ENCODE assay signal across 8 cellular contexts in the genomic region with DNA sequence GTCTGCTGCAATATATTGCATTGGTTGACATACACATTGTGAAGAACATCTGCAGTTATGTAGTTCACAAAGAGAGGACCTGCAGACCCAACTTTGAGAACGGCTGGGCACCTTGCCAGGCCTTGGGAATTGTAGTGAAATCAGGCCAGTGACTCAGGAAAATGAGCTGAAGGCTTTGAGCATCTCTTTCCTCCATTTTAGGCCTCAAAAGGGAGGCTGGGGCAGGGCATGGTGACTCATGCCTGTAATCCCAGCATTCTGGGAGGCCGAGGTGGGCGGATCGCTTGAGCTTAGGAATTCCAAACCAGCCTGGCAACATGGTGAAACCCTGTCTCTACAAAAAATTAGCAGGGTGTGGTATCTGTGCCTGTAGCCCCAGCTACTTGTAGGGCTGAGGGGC. TPM values are rescaled to one million over a fixed set of nuclear protein-coding genes. Genes with fewer than 3 reads are reported as not detected.
A peak's percentile ranks its signal among the peaks of the same experiment; 100 is the strongest.
DNase-seq lines count a peak whose midpoint lies in the region; ATAC-seq and TF ChIP-seq lines count a peak whose summit lies in the region.

No MANE protein-coding gene starts in this region.

- no peaks in the 10 kb centered on the region for H3K9me3 ChIP-seq in left lung

- H3K27ac ChIP-seq in left lung, result no peak overlapping the region

- H3K27me3 Mint-ChIP-seq in activated naive CD4-positive, alpha-beta T cell treated with anti-CD3 and anti-CD28 coated beads, Interleukin-2, amount 50 U/mL, for 24 hours, result no peaks in the 10 kb centered on the region

- peaks cover 0 to 7% of the 10 kb centered on the region in 2 donors for H3K36me3 ChIP-seq in left lung

- peak overlapping the region in 1 of 2 donors; percentile 94 for H3K4me3 ChIP-seq in left lung

- intact Hi-C loops in left lung (cut with DNase I), result no loop called here

- no peaks in the 10 kb centered on the region for H3K9me3 Mint-ChIP-seq in activated naive CD4-positive, alpha-beta T cell treated with anti-CD3 and anti-CD28 coated beads, Interleukin-2, amount 50 U/mL, for 24 hours

- H3K4me3 Mint-ChIP-seq in activated naive CD4-positive, alpha-beta T cell treated with anti-CD3 and anti-CD28 coated beads, Interleukin-2, amount 50 U/mL, for 24 hours, result peak overlapping the region; percentile 95

- H3K4me1 Mint-ChIP-seq in activated naive CD4-positive, alpha-beta T cell treated with anti-CD3 and anti-CD28 coated beads, Interleukin-2, amount 50 U/mL, for 24 hours, result peaks cover 23% of the 10 kb centered on the region

- no peak for DNase-seq in activated naive CD4-positive, alpha-beta T cell treated with anti-CD3 and anti-CD28 coated beads, Interleukin-2, amount 50 U/mL, for 16 hours
- DNase-seq in T1000 (lab: John Stamatoyannopoulos, UW), result peak; percentile 34
- DNase-seq in fibroblast of the conjunctiva (ENCODE audit: low read depth), result peak; percentile 34
- DNase-seq in pulmonary artery endothelial cell (ENCODE audit: low read depth, low spot score), result peak; percentile 51
- no peak for DNase-seq in left lung
- DNase-seq in NCI-H524 treated with DMSO at 0.1 percent for 48 hours (lab: John Stamatoyannopoulos, UW), result no peak

- no peak for TF ChIP-seq CTCF in left lung (IDR thresholded peaks at IDR 0.05)

- ATAC-seq in left lung, result no peak
- ATAC-seq in GM19395 (IDR thresholded peaks at IDR 0.05; ENCODE audit: unreplicated experiment), result no peak

- H3K4me1 ChIP-seq in left lung, result peaks cover 5 to 26% of the 10 kb centered on the region in 2 donors

- H3K27ac Mint-ChIP-seq in activated naive CD4-positive, alpha-beta T cell treated with anti-CD3 and anti-CD28 coated beads, Interleukin-2, amount 50 U/mL, for 24 hours, result no peak overlapping the region

- no peaks in the 10 kb centered on the region for H3K27me3 ChIP-seq in left lung

- no peaks in the 10 kb centered on the region for H3K36me3 Mint-ChIP-seq in activated naive CD4-positive, alpha-beta T cell treated with anti-CD3 and anti-CD28 coated beads, Interleukin-2, amount 50 U/mL, for 24 hours

RNA-seq across cellular contexts. Expression of a gene that starts 1.4 kb away (rescaled TPM):
- total RNA-seq in pulmonary artery endothelial cell (26.0 and 29.8 TPM in 2 replicates), left lung (1 to 10 TPM; 6.5 to 8.0 TPM)

Comparison
In these comparisons a context has a peak if more than half of its experiments do, and no peak if none do; other contexts are left out.
1. DNase-seq: peak in T1000 (single experiment), fibroblast of the conjunctiva (single experiment) and pulmonary artery endothelial cell (single experiment); none in activated naive CD4-positive, alpha-beta T cell treated with anti-CD3 and anti-CD28 coated beads, Interleukin-2, amount 50 U/mL, for 16 hours (single experiment), left lung (0 of 2) and NCI-H524 treated with DMSO at 0.1 percent for 48 hours (single experiment).